ENCODE assay signal across 26 cellular contexts in the genomic region with DNA sequence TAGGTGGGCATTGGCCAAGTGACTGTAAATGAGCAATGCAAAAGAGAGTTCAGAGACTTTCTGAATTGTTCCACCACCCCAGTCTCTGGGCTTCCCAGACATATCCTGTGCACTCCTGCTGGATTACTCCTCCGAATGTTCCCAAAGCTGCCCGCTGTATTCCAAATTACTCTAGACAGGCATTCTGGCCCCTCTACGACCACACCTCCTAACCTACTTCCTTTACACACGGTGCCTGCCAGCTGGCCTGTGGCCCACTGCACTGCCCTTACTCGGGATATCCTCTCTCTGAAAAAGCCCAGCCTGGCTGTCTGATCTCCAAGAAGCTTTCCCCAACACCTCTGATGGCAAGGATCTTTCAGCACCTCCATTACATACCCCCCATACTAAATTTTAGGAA.
DNase-seq lines count a peak whose midpoint lies in the region; ATAC-seq and TF ChIP-seq lines count a peak whose summit lies in the region.
"Had no signal": no experiment of that assay in that cellular context is flagged by ENCODE, and none has a peak within 500 bp of the region (broad histone marks: within the 10 kb centered on the region; RNA-seq: fewer than 3 reads in every experiment).

No MANE protein-coding gene starts in this region.

- H3K27ac Mint-ChIP-seq in endodermal cell, result peak overlapping the region; percentile 65
- H3K27ac Mint-ChIP-seq in stimulated activated naive CD8-positive, alpha-beta T cell treated with anti-CD3 and anti-CD28 coated beads, Interleukin-15, amount 100 ng/mL, for 72 hours, result no peak overlapping the region
- H3K27ac Mint-ChIP-seq: activated CD4-positive, alpha-beta T cell treated with anti-CD3 and anti-CD28 coated beads, Interleukin-2, amount 10 ng/mL, durations not matched to agents 7 days and 5 days; type B pancreatic cell had no signal

- ATAC-seq in left ventricle myocardium superior (peak; percentile 24), HG03135 (IDR thresholded peaks at IDR 0.05; ENCODE audit: unreplicated experiment) (no peak), GM18519 (IDR thresholded peaks at IDR 0.05; ENCODE audit: low FRiP score, unreplicated experiment) (no peak)
- no peak for ATAC-seq in stimulated activated naive CD8-positive, alpha-beta T cell treated with anti-CD3 and anti-CD28 coated beads, Interleukin-15, amount 100 ng/mL, for 72 hours
- ATAC-seq: body of pancreas, HCT116 had no signal

- intact Hi-C loops in left ventricle myocardium superior (cut with micrococcal nuclease), result no loop called here
- intact Hi-C loops in stomach (cut with DNase I; ENCODE audit: low total_unique reads), result no loop called here

- no peaks in the 10 kb centered on the region for H3K9me3 ChIP-seq in MG63
- H3K9me3 ChIP-seq in endodermal cell (ENCODE audit: control insufficient read depth, low read length), result no peaks in the 10 kb centered on the region
- H3K9me3 ChIP-seq in stomach, result no peaks in the 10 kb centered on the region
- H3K9me3 ChIP-seq: body of pancreas, prostate gland had no signal

- no peaks in the 10 kb centered on the region for H3K36me3 Mint-ChIP-seq in endodermal cell (ENCODE audit: low read depth)
- H3K36me3 Mint-ChIP-seq: type B pancreatic cell had no signal

- TF ChIP-seq CTCF in endodermal cell (conservative IDR thresholded peaks at IDR 0.05), result no peak
- no peak for TF ChIP-seq CTCF in stomach (IDR thresholded peaks at IDR 0.05)

- H3K27me3 ChIP-seq in MG63 (no peaks in the 10 kb centered on the region), endodermal cell (ENCODE audit: control insufficient read depth, insufficient read depth, low read length, poor library complexity, severe bottlenecking) (no peaks in the 10 kb centered on the region), stomach (no peaks in the 10 kb centered on the region)
- H3K27me3 ChIP-seq: body of pancreas had no signal

- no peaks in the 10 kb centered on the region for H3K4me1 ChIP-seq in endodermal cell (ENCODE audit: control insufficient read depth, insufficient read depth, low read length)
- peaks cover 11 to 41% (median 20%) of the 10 kb centered on the region in 4 donors for H3K4me1 ChIP-seq in stomach
- H3K4me1 ChIP-seq: body of pancreas had no signal

- H3K4me3 ChIP-seq in MG63 (no peak overlapping the region), endodermal cell (ENCODE audit: low read length) (no peak overlapping the region), stomach (no peak overlapping the region)
- H3K4me3 ChIP-seq: body of pancreas, prostate gland, skin epidermis had no signal

- no peaks in the 10 kb centered on the region for H3K9me3 Mint-ChIP-seq in endodermal cell
- H3K9me3 Mint-ChIP-seq in stimulated activated naive CD8-positive, alpha-beta T cell treated with anti-CD3 and anti-CD28 coated beads, Interleukin-15, amount 100 ng/mL, for 72 hours, result no peaks in the 10 kb centered on the region
- H3K9me3 Mint-ChIP-seq: activated CD4-positive, alpha-beta T cell treated with anti-CD3 and anti-CD28 coated beads, Interleukin-2, amount 10 ng/mL, durations not matched to agents 7 days and 5 days; type B pancreatic cell had no signal

- H3K4me3 Mint-ChIP-seq in endodermal cell, result no peak overlapping the region
- no peak overlapping the region for H3K4me3 Mint-ChIP-seq in stimulated activated naive CD8-positive, alpha-beta T cell treated with anti-CD3 and anti-CD28 coated beads, Interleukin-15, amount 100 ng/mL, for 72 hours
- H3K4me3 Mint-ChIP-seq: activated CD4-positive, alpha-beta T cell treated with anti-CD3 and anti-CD28 coated beads, Interleukin-2, amount 10 ng/mL, durations not matched to agents 7 days and 5 days; type B pancreatic cell had no signal

- no peak overlapping the region for H3K9ac ChIP-seq in endodermal cell (ENCODE audit: extremely low read depth, low read length, poor library complexity, severe bottlenecking)

- no peak for TF ChIP-seq POLR2A in stomach (IDR thresholded peaks at IDR 0.05)

- H3K27me3 Mint-ChIP-seq in endodermal cell (ENCODE audit: insufficient read depth), result no peaks in the 10 kb centered on the region
- H3K27me3 Mint-ChIP-seq in stimulated activated naive CD8-positive, alpha-beta T cell treated with anti-CD3 and anti-CD28 coated beads, Interleukin-15, amount 100 ng/mL, for 72 hours, result no peaks in the 10 kb centered on the region
- H3K27me3 Mint-ChIP-seq: activated CD4-positive, alpha-beta T cell treated with anti-CD3 and anti-CD28 coated beads, Interleukin-2, amount 10 ng/mL, durations not matched to agents 7 days and 5 days; type B pancreatic cell had no signal

- 93 to 100% methylated on average over 1 to 5 of the region's 5 CpGs for WGBS in endodermal cell (ENCODE audit: insufficient coverage in 1 of 2, insufficient read length in 1 of 2), 2 experiments
- WGBS in stomach, 5 donors, result 21 to 33% (median 27%) methylated on average over 5 of the region's 5 CpGs

- peak; percentile 74 for DNase-seq in MG63
- DNase-seq in endodermal cell, result no peak
- DNase-seq in left ventricle myocardium superior, result peak; percentile 81
- peak; percentile 67 for DNase-seq in stomach
- no peak for DNase-seq in stimulated activated naive CD8-positive, alpha-beta T cell treated with anti-CD3 and anti-CD28 coated beads, Interleukin-15, amount 100 ng/mL, for 72 hours
- DNase-seq in NCI-H446 treated with DMSO at 0.1 percent for 48 hours (lab: John Stamatoyannopoulos, UW), result no peak
- DNase-seq: ACHN; activated CD4-positive, alpha-beta T cell treated with anti-CD3 and anti-CD28 coated beads, Interleukin-2, amount 10 ng/mL, durations not matched to agents 7 days and 5 days; activated naive CD4-positive, alpha-beta T cell; activated T-cell treated with anti-CD3 and anti-CD28 coated beads, Interleukin-2, amount 50 U/mL, for 48 hours; cerebellar nuclear complex; DMS53; foreskin fibroblast; GDM1; KBM-7; mesendoderm; NCI-H2081 treated with DMSO at 0.1 percent for 48 hours; SW 1271; T-helper 9 cell had no signal

- H3K4me1 Mint-ChIP-seq in endodermal cell, result peaks cover 3% of the 10 kb centered on the region
- no peaks in the 10 kb centered on the region for H3K4me1 Mint-ChIP-seq in stimulated activated naive CD8-positive, alpha-beta T cell treated with anti-CD3 and anti-CD28 coated beads, Interleukin-15, amount 100 ng/mL, for 72 hours
- H3K4me1 Mint-ChIP-seq: activated CD4-positive, alpha-beta T cell treated with anti-CD3 and anti-CD28 coated beads, Interleukin-2, amount 10 ng/mL, durations not matched to agents 7 days and 5 days had no signal

- 0 out of 2 replicates have a peak, but pooled peaks cover 2% of the 10 kb centered on the region for H3K36me3 ChIP-seq in MG63
- H3K36me3 ChIP-seq in endodermal cell (ENCODE audit: control insufficient read depth, insufficient read depth, low read length), result no peaks in the 10 kb centered on the region
- no peaks in the 10 kb centered on the region for H3K36me3 ChIP-seq in stomach
- H3K36me3 ChIP-seq: prostate gland had no signal

- H3K27ac ChIP-seq in endodermal cell (ENCODE audit: low read depth, low read length), result no peak overlapping the region
- H3K27ac ChIP-seq in stomach, result no peak overlapping the region
- H3K27ac ChIP-seq: body of pancreas, prostate gland had no signal

- TF ChIP-seq EP300 in stomach (IDR thresholded peaks at IDR 0.05), result no peak

Comparison
In these comparisons a context has a peak if more than half of its experiments do, and no peak if none do; other contexts are left out.
1. DNase-seq: peak in MG63 (single experiment), left ventricle myocardium superior (single experiment) and stomach (single experiment); none in endodermal cell (single experiment), stimulated activated naive CD8-positive, alpha-beta T cell treated with anti-CD3 and anti-CD28 coated beads, Interleukin-15, amount 100 ng/mL, for 72 hours (0 of 2) and NCI-H446 treated with DMSO at 0.1 percent for 48 hours (single experiment).